Comparison of ENCODE assay signal across 9 cellular contexts in the genomic region with DNA sequence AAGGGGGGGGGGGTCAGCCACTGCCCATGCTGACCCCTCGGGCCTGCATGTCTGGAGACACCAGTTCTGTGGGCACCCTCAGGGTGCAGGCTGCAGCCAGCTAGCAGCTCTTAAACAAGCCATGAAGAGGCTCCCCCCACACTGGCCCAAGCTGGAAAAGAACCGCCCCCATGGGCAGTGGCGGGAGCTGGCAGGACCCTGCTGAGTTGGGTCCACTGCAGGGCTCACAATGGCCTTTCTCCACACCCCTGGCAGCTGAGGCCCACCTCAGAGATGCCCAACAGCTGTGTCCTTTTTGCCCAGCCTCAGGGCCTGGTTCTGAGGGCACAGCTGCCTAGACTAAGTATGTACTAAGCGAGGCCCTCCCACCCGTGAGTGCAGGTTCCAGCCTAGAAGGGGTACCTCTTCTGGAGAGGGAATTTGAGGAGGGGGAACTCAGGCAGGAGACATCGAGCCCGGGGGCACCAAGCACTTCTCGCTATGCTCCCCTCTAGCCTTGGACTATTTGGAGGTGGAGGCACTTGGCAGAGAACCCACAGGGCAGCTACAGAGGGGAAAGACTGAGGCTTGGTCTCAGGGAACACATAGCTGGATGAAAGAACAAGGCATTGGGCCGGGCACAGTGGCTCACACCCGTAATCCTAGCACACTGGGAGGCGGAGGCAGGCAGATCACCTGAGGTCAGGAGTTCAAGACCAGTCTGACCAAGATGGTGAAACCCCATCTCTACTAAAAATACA. TPM values are rescaled to one million over a fixed set of nuclear protein-coding genes. Genes with fewer than 3 reads are reported as not detected.
DNase-seq lines count a peak whose midpoint lies in the region.
"Had no signal": no experiment of that assay in that cellular context is flagged by ENCODE, and none has a peak within 500 bp of the region (broad histone marks: within the 10 kb centered on the region; RNA-seq: fewer than 3 reads in every experiment).

No MANE protein-coding gene starts in this region.

- H2AFZ ChIP-seq in Karpas-422 (ENCODE audit: low read length), result no peak overlapping the region

- H3K4me2 ChIP-seq in Karpas-422 (ENCODE audit: low read depth, low read length, poor library complexity, severe bottlenecking), result no peak overlapping the region

- H3K27ac ChIP-seq in Karpas-422 (ENCODE audit: low read length), result no peak overlapping the region
- H3K27ac ChIP-seq in muscle layer of duodenum (ENCODE audit: low read length), result peak overlapping the region; percentile 39
- H3K27ac ChIP-seq in subcutaneous abdominal adipose tissue (ENCODE audit: low read depth, low read length), result peak overlapping the region; percentile 89

- H3K27me3 ChIP-seq in Karpas-422 (ENCODE audit: low read length) (0 out of 2 replicates have a peak, but pooled peaks cover 7% of the 10 kb centered on the region), muscle layer of duodenum (ENCODE audit: low read depth, low read length) (no peaks in the 10 kb centered on the region), subcutaneous abdominal adipose tissue (ENCODE audit: control insufficient read depth in 5 of 5, insufficient read depth in 4 of 5, low read length in 5 of 5) (no peaks in the 10 kb centered on the region), HAP-1 (ENCODE audit: low read depth) (no peaks in the 10 kb centered on the region)

- H3K4me1 ChIP-seq in Karpas-422 (ENCODE audit: low read length) (peaks cover 51% of the 10 kb centered on the region), muscle layer of duodenum (ENCODE audit: control insufficient read depth in 1 of 2, insufficient read depth in 2 of 2, low read length in 2 of 2) (peaks cover 44 to 84% of the 10 kb centered on the region in 2 donors), subcutaneous abdominal adipose tissue (ENCODE audit: control insufficient read depth in 5 of 5, insufficient read depth in 5 of 5, low read length in 5 of 5) (peaks cover 36 to 80% (median 78%) of the 10 kb centered on the region in 5 donors), HAP-1 (peaks cover 39% of the 10 kb centered on the region)

- H3K36me3 ChIP-seq in Karpas-422 (ENCODE audit: insufficient read depth, low read length) (no peaks in the 10 kb centered on the region), muscle layer of duodenum (ENCODE audit: control insufficient read depth in 1 of 2, insufficient read depth in 2 of 2, low read length in 2 of 2) (no peaks in the 10 kb centered on the region), subcutaneous abdominal adipose tissue (ENCODE audit: control insufficient read depth in 5 of 5, insufficient read depth in 5 of 5, low read length in 5 of 5) (peaks cover 0 to 4% (median 0%) of the 10 kb centered on the region in 5 donors), HAP-1 (replicated peaks) (no peaks in the 10 kb centered on the region)

- H3K4me3 ChIP-seq in Karpas-422 (ENCODE audit: low read length) (no peak overlapping the region), muscle layer of duodenum (ENCODE audit: low read depth in 1 of 2, low read length in 2 of 2) (peak overlapping the region in 1 of 2 donors; percentile 99), subcutaneous abdominal adipose tissue (ENCODE audit: low read depth in 1 of 5, low read length in 5 of 5) (no peak overlapping the region), HAP-1 (no peak overlapping the region)

- DNase-seq in Karpas-422 (peak; percentile 28), cerebellar cortex (ENCODE audit: low spot score) (peak; percentile 19), GM19238 (ENCODE audit: insufficient read length, low spot score) (no peak), HAP-1 (ENCODE audit: low spot score in 2 of 2) (no peak), NCI-H1048 (lab: John Stamatoyannopoulos, UW) (no peak), NCI-H1436 treated with DMSO at 0.1 percent for 48 hours (lab: John Stamatoyannopoulos, UW) (no peak)

- H3K79me2 ChIP-seq in Karpas-422 (ENCODE audit: low read length), result no peaks in the 10 kb centered on the region

- H3K9me2 ChIP-seq in Karpas-422 (replicated peaks; ENCODE audit: insufficient read depth, low read length), result no peaks in the 10 kb centered on the region

- no peak overlapping the region for H3K9ac ChIP-seq in Karpas-422 (ENCODE audit: low read length)
- H3K9ac ChIP-seq in subcutaneous abdominal adipose tissue (ENCODE audit: low read length in 5 of 5), result peak overlapping the region in 1 of 5 donors; percentile 45

- H3K9me3 ChIP-seq in Karpas-422 (ENCODE audit: low read length) (no peaks in the 10 kb centered on the region), muscle layer of duodenum (ENCODE audit: control insufficient read depth in 1 of 2, low read length in 2 of 2) (no peaks in the 10 kb centered on the region), subcutaneous abdominal adipose tissue (ENCODE audit: control insufficient read depth in 5 of 5, low read length in 5 of 5) (no peaks in the 10 kb centered on the region), HAP-1 (no peaks in the 10 kb centered on the region)

- no peaks in the 10 kb centered on the region for H4K20me1 ChIP-seq in Karpas-422 (ENCODE audit: insufficient read depth, low read depth, low read length)

- in situ Hi-C loops in HAP-1 (cut with MboI; ENCODE audit: low sequenced_read_pairs), result no loop called here

RNA-seq across cellular contexts. Expression of a gene that starts 3.2 kb away (rescaled TPM):
- total RNA-seq in Karpas-422 (2014; rRNA removed; shearing (Covaris generic); ENCODE audit: low replicate concordance), result 1.7 and 2.5 TPM in 2 replicates

RNA-seq across cellular contexts. Expression of a gene that starts 11.7 kb away (rescaled TPM):
- 40.8 and 50.6 TPM in 2 replicates for total RNA-seq in Karpas-422 (2014; rRNA removed; shearing (Covaris generic); ENCODE audit: low replicate concordance)

RNA-seq across cellular contexts. Expression of a gene that starts 34.4 kb away (rescaled TPM):
- total RNA-seq in Karpas-422 (2014; rRNA removed; shearing (Covaris generic); ENCODE audit: low replicate concordance), result 0.65 and 0.67 TPM in 2 replicates

RNA-seq across cellular contexts. Expression of a gene that starts 50.7 kb away (rescaled TPM):
- total RNA-seq in Karpas-422 (2014; rRNA removed; shearing (Covaris generic); ENCODE audit: low replicate concordance), result not detected in 2 replicates
- total RNA-seq: SK-MEL-5 had no signal

RNA-seq across cellular contexts. Expression of a gene that starts 55.8 kb away (rescaled TPM):
- total RNA-seq in Karpas-422 (2014; rRNA removed; shearing (Covaris generic); ENCODE audit: low replicate concordance), result 48.6 and 53.2 TPM in 2 replicates

Comparison
In these comparisons a context has a peak if more than half of its experiments do, and no peak if none do; other contexts are left out.
1. DNase-seq: peak in Karpas-422 (single experiment) and cerebellar cortex (single experiment); none in GM19238 (single experiment), HAP-1 (0 of 2), NCI-H1048 (single experiment) and NCI-H1436 treated with DMSO at 0.1 percent for 48 hours (single experiment).